ENCODE assay signal across 1 cellular context in the genomic region with DNA sequence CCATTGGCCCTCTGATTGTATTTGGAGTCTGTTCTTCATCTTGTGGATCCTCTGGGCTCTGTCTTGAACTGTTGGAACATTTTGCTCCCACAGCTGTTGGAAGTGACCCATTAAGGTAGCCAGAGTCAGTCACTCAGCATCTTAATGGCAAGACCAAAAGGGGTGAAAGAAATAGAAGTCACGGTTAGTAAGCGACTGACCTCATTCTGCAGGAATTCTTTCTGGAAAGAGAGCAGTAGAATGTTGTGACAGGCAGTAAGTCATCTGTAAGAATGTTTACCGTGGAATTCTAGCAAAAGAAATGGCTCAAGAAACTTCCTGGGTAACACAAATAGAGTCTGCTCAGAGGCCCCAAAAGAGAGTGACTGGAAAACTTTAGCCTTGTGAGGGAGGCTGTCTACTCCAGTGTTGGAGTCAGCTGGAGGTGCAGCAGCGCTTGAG.
A peak's percentile ranks its signal among the peaks of the same experiment; 100 is the strongest.
TF ChIP-seq lines count a peak whose summit lies in the region.

No MANE protein-coding gene starts in this region.

TF ChIP-seq in liver, 16 proteins besides CTCF, POLR2A, EP300 and RAD21 (continued from another document):
- TF ChIP-seq, protein P1, sequence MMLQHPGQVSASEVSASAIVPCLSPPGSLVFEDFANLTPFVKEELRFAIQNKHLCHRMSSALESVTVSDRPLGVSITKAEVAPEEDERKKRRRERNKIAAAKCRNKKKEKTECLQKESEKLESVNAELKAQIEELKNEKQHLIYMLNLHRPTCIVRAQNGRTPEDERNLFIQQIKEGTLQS (IDR thresholded peaks at IDR 0.05): no peak
- TF ChIP-seq, protein P2, sequence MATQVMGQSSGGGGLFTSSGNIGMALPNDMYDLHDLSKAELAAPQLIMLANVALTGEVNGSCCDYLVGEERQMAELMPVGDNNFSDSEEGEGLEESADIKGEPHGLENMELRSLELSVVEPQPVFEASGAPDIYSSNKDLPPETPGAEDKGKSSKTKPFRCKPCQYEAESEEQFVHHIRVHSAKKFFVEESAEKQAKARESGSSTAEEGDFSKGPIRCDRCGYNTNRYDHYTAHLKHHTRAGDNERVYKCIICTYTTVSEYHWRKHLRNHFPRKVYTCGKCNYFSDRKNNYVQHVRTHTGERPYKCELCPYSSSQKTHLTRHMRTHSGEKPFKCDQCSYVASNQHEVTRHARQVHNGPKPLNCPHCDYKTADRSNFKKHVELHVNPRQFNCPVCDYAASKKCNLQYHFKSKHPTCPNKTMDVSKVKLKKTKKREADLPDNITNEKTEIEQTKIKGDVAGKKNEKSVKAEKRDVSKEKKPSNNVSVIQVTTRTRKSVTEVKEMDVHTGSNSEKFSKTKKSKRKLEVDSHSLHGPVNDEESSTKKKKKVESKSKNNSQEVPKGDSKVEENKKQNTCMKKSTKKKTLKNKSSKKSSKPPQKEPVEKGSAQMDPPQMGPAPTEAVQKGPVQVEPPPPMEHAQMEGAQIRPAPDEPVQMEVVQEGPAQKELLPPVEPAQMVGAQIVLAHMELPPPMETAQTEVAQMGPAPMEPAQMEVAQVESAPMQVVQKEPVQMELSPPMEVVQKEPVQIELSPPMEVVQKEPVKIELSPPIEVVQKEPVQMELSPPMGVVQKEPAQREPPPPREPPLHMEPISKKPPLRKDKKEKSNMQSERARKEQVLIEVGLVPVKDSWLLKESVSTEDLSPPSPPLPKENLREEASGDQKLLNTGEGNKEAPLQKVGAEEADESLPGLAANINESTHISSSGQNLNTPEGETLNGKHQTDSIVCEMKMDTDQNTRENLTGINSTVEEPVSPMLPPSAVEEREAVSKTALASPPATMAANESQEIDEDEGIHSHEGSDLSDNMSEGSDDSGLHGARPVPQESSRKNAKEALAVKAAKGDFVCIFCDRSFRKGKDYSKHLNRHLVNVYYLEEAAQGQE (IDR thresholded peaks at IDR 0.05): no peak
- TF ChIP-seq RXRA (IDR thresholded peaks at IDR 0.05) (peak; percentile 21 to 47), HNF4G (IDR thresholded peaks at IDR 0.05) (no peak), FOXA2 (IDR thresholded peaks at IDR 0.05) (no peak), JUND (IDR thresholded peaks at IDR 0.05) (no peak), HNF4A (conservative IDR thresholded peaks at IDR 0.05) (no peak)
